In genomic region chr5:67404261-67405100, GRCh38 we compare ENCODE assay signal across 19 cellular contexts.
A peak's percentile ranks its signal among the peaks of the same experiment; 100 is the strongest.
DNase-seq lines count a peak whose midpoint lies in the region; ATAC-seq, FAIRE-seq and TF ChIP-seq lines count a peak whose summit lies in the region.
"Had no signal": no experiment of that assay in that cellular context is flagged by ENCODE, and none has a peak within 500 bp of the region (broad histone marks: within the 10 kb centered on the region; RNA-seq: fewer than 3 reads in every experiment).

No MANE protein-coding gene starts in this region.

- H3K27ac ChIP-seq in endothelial cell of umbilical vein (ENCODE audit: insufficient read depth, low read depth, low read length), result peak overlapping the region; percentile 100
- H3K27ac ChIP-seq in parathyroid adenoma, result no peak overlapping the region
- no peak overlapping the region for H3K27ac ChIP-seq in trophoblast cell (ENCODE audit: low read depth, low read length)

- TF ChIP-seq POLR2A in GM12891 (IDR thresholded peaks at IDR 0.05; ENCODE audit: low read depth, low read length) (no peak), endothelial cell of umbilical vein (IDR thresholded peaks at IDR 0.05; ENCODE audit: low read depth, low read length) (no peak)

- H3K9me1 ChIP-seq in endothelial cell of umbilical vein (replicated peaks; ENCODE audit: control insufficient read depth, extremely low read depth, insufficient read depth, low read length), result no peaks in the 10 kb centered on the region

- H3K4me3 ChIP-seq in endothelial cell of umbilical vein (replicated peaks in 1 of 3; ENCODE audit: insufficient read depth in 1 of 3, low read depth in 1 of 3, low read length in 3 of 3), result no peak overlapping the region
- H3K4me3 ChIP-seq in parathyroid adenoma (ENCODE audit: low read depth, low read length), result no peak overlapping the region
- no peak overlapping the region for H3K4me3 ChIP-seq in trophoblast cell (ENCODE audit: low read depth, low read length)

- H2AK5ac ChIP-seq in trophoblast cell (ENCODE audit: low read length), result no peak overlapping the region

- BruUV-seq in endothelial cell of umbilical vein (replicated peaks; lab: Mats Ljungman, UMichigan), result TSS peak; percentile 82

- no peaks in the 10 kb centered on the region for H3K36me3 Mint-ChIP-seq in activated T-cell treated with anti-CD3 and anti-CD28 coated beads, Interleukin-2, amount 50 U/mL, for 72 hours (ENCODE audit: insufficient read depth in 2 of 2)
- H3K36me3 Mint-ChIP-seq: type B pancreatic cell had no signal

- no peak overlapping the region for H4K12ac ChIP-seq in trophoblast cell (ENCODE audit: low read depth, low read length)

- H3K4me1 Mint-ChIP-seq in activated T-cell treated with anti-CD3 and anti-CD28 coated beads, Interleukin-2, amount 50 U/mL, for 72 hours (ENCODE audit: low read depth), result no peaks in the 10 kb centered on the region

- intact Hi-C loops in endothelial cell of umbilical vein (cut with micrococcal nuclease), result loop anchor here (1.0 to 5.0 kb wide), 4 partner anchors 9 to 848 kb away; no protein-coding TSS in a partner anchor

- no peak overlapping the region for H3K18ac ChIP-seq in trophoblast cell (ENCODE audit: low read length)

- peak overlapping the region; percentile 90 for H3K4me2 ChIP-seq in endothelial cell of umbilical vein (ENCODE audit: insufficient read depth, low read length)
- no peak overlapping the region for H3K4me2 ChIP-seq in parathyroid adenoma (ENCODE audit: low read length)
- H3K4me2 ChIP-seq in trophoblast cell (ENCODE audit: low read length), result no peak overlapping the region

- peaks cover 35% of the 10 kb centered on the region for H3K4me1 ChIP-seq in endothelial cell of umbilical vein (ENCODE audit: control insufficient read depth, extremely low read depth, insufficient read depth, low read length)
- H3K4me1 ChIP-seq in parathyroid adenoma, result peaks cover 23% of the 10 kb centered on the region
- no peaks in the 10 kb centered on the region for H3K4me1 ChIP-seq in trophoblast cell (ENCODE audit: control insufficient read depth in 1 of 2, insufficient read depth in 2 of 2, low read length in 2 of 2)

- no peaks in the 10 kb centered on the region for H3K27me3 Mint-ChIP-seq in activated T-cell treated with anti-CD3 and anti-CD28 coated beads, Interleukin-2, amount 50 U/mL, for 72 hours (ENCODE audit: low read depth)
- H3K27me3 Mint-ChIP-seq: type B pancreatic cell had no signal

- H2BK120ac ChIP-seq in trophoblast cell (ENCODE audit: insufficient read depth, low read length, poor library complexity), result no peak overlapping the region

- H2BK5ac ChIP-seq in trophoblast cell (ENCODE audit: low read depth, low read length, poor library complexity), result no peak overlapping the region

- H4K8ac ChIP-seq in trophoblast cell (ENCODE audit: low read depth, low read length), result no peak overlapping the region

- no peak overlapping the region for H4K91ac ChIP-seq in trophoblast cell (ENCODE audit: low read depth, low read length)

- POLR2A ChIA-PET in endothelial cell of umbilical vein (lab: Charles Lee), result no interaction called here

- ATAC-seq in activated T-cell treated with anti-CD3 and anti-CD28 coated beads, Interleukin-2, amount 50 U/mL, for 72 hours (replicated peaks in 1 of 2), result no peak
- no peak for ATAC-seq in GM18517 (IDR thresholded peaks at IDR 0.05; ENCODE audit: unreplicated experiment)
- ATAC-seq: activated T-cell treated with anti-CD3 and anti-CD28 coated beads, Interleukin-2, amount 50 U/mL, for 4 hours had no signal

- TF ChIP-seq CTCF in endothelial cell of umbilical vein (IDR thresholded peaks at IDR 0.05; ENCODE audit: extremely low read depth in 1 of 2, insufficient read depth in 1 of 2, low read depth in 1 of 2, low read length in 2 of 2), result no peak
- TF ChIP-seq CTCF in parathyroid adenoma (IDR thresholded peaks at IDR 0.05), result no peak

- H3K9me3 ChIP-seq in endothelial cell of umbilical vein (replicated peaks; ENCODE audit: control insufficient read depth, insufficient read depth, low read length) (no peaks in the 10 kb centered on the region), parathyroid adenoma (ENCODE audit: control insufficient read depth, low read length) (no peaks in the 10 kb centered on the region), trophoblast cell (ENCODE audit: insufficient read depth, low read depth, low read length) (no peaks in the 10 kb centered on the region)
- H3K9me3 ChIP-seq: Caco-2 had no signal

- no peaks in the 10 kb centered on the region for H4K20me1 ChIP-seq in endothelial cell of umbilical vein (replicated peaks; ENCODE audit: control insufficient read depth, extremely low read depth, insufficient read depth, low read length)

- no peak overlapping the region for H3K23ac ChIP-seq in trophoblast cell (ENCODE audit: low read length)

- CTCF ChIA-PET in endothelial cell of umbilical vein (lab: Charles Lee), result interaction anchor here (0.6 to 2.4 kb wide), 4 partner anchors 9 to 1591 kb away, joined by 3 to 11 read pairs (median 4); no protein-coding TSS in a partner anchor

- dilution Hi-C loops in endothelial cell of umbilical vein (cut with MboI; ENCODE audit: extremely low pct_ligation_motif_present, low sequenced_read_pairs), result no loop called here

- no peaks in the 10 kb centered on the region for H3K9me3 Mint-ChIP-seq in activated T-cell treated with anti-CD3 and anti-CD28 coated beads, Interleukin-2, amount 50 U/mL, for 72 hours
- H3K9me3 Mint-ChIP-seq: activated T-cell treated with anti-CD3 and anti-CD28 coated beads, Interleukin-2, amount 50 U/mL, for 4 hours; endodermal cell had no signal

- DNase-seq in GM12891 (ENCODE audit: insufficient read length, low spot score) (no peak), NCI-H748 (lab: John Stamatoyannopoulos, UW; ENCODE audit: unreplicated experiment) (peak; percentile 16), endothelial cell of umbilical vein (ENCODE audit: low read depth, low spot score) (peak; percentile 90), trophoblast cell (no peak), iPS-NIHi7 (ENCODE audit: extremely low spot score) (no peak)
- no peak for DNase-seq in activated T-cell treated with anti-CD3 and anti-CD28 coated beads, Interleukin-2, amount 50 U/mL, for 72 hours
- DNase-seq: activated CD4-positive, CD25-positive, alpha-beta regulatory T cell treated with anti-CD3 and anti-CD28 coated beads, Interleukin-2, amount 50 U/mL, for 72 hours; activated T-cell treated with anti-CD3 and anti-CD28 coated beads, Interleukin-2, amount 50 U/mL, for 4 hours; aorta; endodermal cell; hypothalamus; NCI-H1105; NK-92 treated with Interleukin-12 subunit alpha and Interleukin-12 subunit beta, amount 100 ng/mL, for 24 hours; nucleus accumbens had no signal

- H3K36me3 ChIP-seq in endothelial cell of umbilical vein (ENCODE audit: control insufficient read depth in 2 of 2, extremely low read depth in 1 of 2, insufficient read depth in 2 of 2, low read length in 2 of 2) (no peaks in the 10 kb centered on the region), parathyroid adenoma (ENCODE audit: control insufficient read depth, insufficient read depth, low read length) (no peaks in the 10 kb centered on the region), trophoblast cell (ENCODE audit: control insufficient read depth in 1 of 2, insufficient read depth in 2 of 2, low read length in 2 of 2) (no peaks in the 10 kb centered on the region)

- no peak overlapping the region for H3K27ac Mint-ChIP-seq in activated T-cell treated with anti-CD3 and anti-CD28 coated beads, Interleukin-2, amount 50 U/mL, for 72 hours
- H3K27ac Mint-ChIP-seq: endodermal cell, type B pancreatic cell had no signal

- no peak overlapping the region for H3K4ac ChIP-seq in trophoblast cell (ENCODE audit: low read depth, low read length)

- WGBS in trophoblast cell (ENCODE audit: extremely low coverage, insufficient coverage, insufficient read length), result no CpG with 5 or more reads among the region's 6 CpGs

- no peak overlapping the region for H3K4me3 Mint-ChIP-seq in activated T-cell treated with anti-CD3 and anti-CD28 coated beads, Interleukin-2, amount 50 U/mL, for 72 hours
- H3K4me3 Mint-ChIP-seq: activated T-cell treated with anti-CD3 and anti-CD28 coated beads, Interleukin-2, amount 50 U/mL, for 4 hours; endodermal cell; type B pancreatic cell had no signal

- no peaks in the 10 kb centered on the region for H3K79me1 ChIP-seq in trophoblast cell (ENCODE audit: low read length)

- no peak overlapping the region for H3K14ac ChIP-seq in trophoblast cell (ENCODE audit: low read length)

- H3K27me3 ChIP-seq in endothelial cell of umbilical vein (ENCODE audit: control insufficient read depth in 2 of 2, insufficient read depth in 2 of 2, low read length in 2 of 2), result no peaks in the 10 kb centered on the region
- H3K27me3 ChIP-seq in parathyroid adenoma (ENCODE audit: control insufficient read depth, insufficient read depth, low read length), result no peaks in the 10 kb centered on the region
- H3K27me3 ChIP-seq in trophoblast cell (ENCODE audit: insufficient read depth, low read length), result no peaks in the 10 kb centered on the region

- H3K9ac ChIP-seq in endothelial cell of umbilical vein (replicated peaks; ENCODE audit: extremely low read depth, insufficient read depth, low read length) (peak overlapping the region; percentile 85), parathyroid adenoma (no peak overlapping the region), trophoblast cell (ENCODE audit: low read length) (no peak overlapping the region)

- H3K79me2 ChIP-seq in endothelial cell of umbilical vein (ENCODE audit: control insufficient read depth, insufficient read depth, low read length), result no peaks in the 10 kb centered on the region
- H3K79me2 ChIP-seq in parathyroid adenoma, result no peaks in the 10 kb centered on the region
- H3K79me2 ChIP-seq in trophoblast cell (ENCODE audit: control insufficient read depth, insufficient read depth, low read length, poor library complexity), result no peaks in the 10 kb centered on the region

- FAIRE-seq in GM12891 (lab: Jason Lieb, UNC) (no peak), endothelial cell of umbilical vein (lab: Jason Lieb, UNC) (peak; percentile 87)
- FAIRE-seq: H1 had no signal

- H2AFZ ChIP-seq in endothelial cell of umbilical vein (ENCODE audit: low read depth, low read length), result peak overlapping the region; percentile 96
- peak overlapping the region; percentile 44 for H2AFZ ChIP-seq in parathyroid adenoma
- no peak overlapping the region for H2AFZ ChIP-seq in trophoblast cell (ENCODE audit: insufficient read depth, low read length, poor library complexity)

- H2BK12ac ChIP-seq in trophoblast cell (ENCODE audit: low read length), result no peak overlapping the region

TF ChIP-seq in GM12891, 5 proteins besides CTCF, POLR2A, EP300 and RAD21 (continues in another document):
- TF ChIP-seq POLR2AphosphoS5 (IDR thresholded peaks at IDR 0.05; ENCODE audit: low read depth, low read length) (no peak), POU2F2 (IDR thresholded peaks at IDR 0.05; ENCODE audit: low read depth, low read length) (no peak), PAX5 (IDR thresholded peaks at IDR 0.05; ENCODE audit: insufficient read depth, low read length, severe bottlenecking) (no peak), SPI1 (IDR thresholded peaks at IDR 0.05; ENCODE audit: low read depth, low read length) (peak; percentile 28)

TF ChIP-seq in endothelial cell of umbilical vein, 7 proteins besides CTCF, POLR2A, EP300 and RAD21 (continues in another document):
- peak; percentile 83 for TF ChIP-seq JUN (IDR thresholded peaks at IDR 0.05; ENCODE audit: borderline replicate concordance, insufficient read depth, insufficient read length, low read depth)

Comparison
In these comparisons a context has a peak if more than half of its experiments do, and no peak if none do; other contexts are left out.
1. DNase-seq: peak in NCI-H748 (single experiment) and endothelial cell of umbilical vein (single experiment); none in GM12891 (single experiment), trophoblast cell (0 of 2), iPS-NIHi7 (single experiment) and activated T-cell treated with anti-CD3 and anti-CD28 coated beads, Interleukin-2, amount 50 U/mL, for 72 hours (0 of 2).